In genomic region chr1:38052750-38053415, GRCh38 we compare ENCODE assay signal across 11 cellular contexts. TPM values are rescaled to one million over a fixed set of nuclear protein-coding genes. Genes with fewer than 3 reads are reported as not detected.
DNase-seq lines count a peak whose midpoint lies in the region; ATAC-seq, FAIRE-seq and TF ChIP-seq lines count a peak whose summit lies in the region.
"Had no signal": no experiment of that assay in that cellular context is flagged by ENCODE, and none has a peak within 500 bp of the region (broad histone marks: within the 10 kb centered on the region; RNA-seq: fewer than 3 reads in every experiment).

No MANE protein-coding gene starts in this region.

- TF ChIP-seq CTCF in GM10248 (IDR thresholded peaks at IDR 0.05; ENCODE audit: control extremely low read depth, extremely low read depth, low read depth, missing control alignments) (no peak), H1 (IDR thresholded peaks at IDR 0.05; ENCODE audit: control extremely low read depth in 1 of 3, insufficient read depth in 1 of 3, low read depth in 1 of 3, low read length in 3 of 3) (no peak), ovary (IDR thresholded peaks at IDR 0.05) (no peak)

- no peak overlapping the region for H2BK5ac ChIP-seq in H1 (ENCODE audit: low read depth, low read length)

- H3K4me3 ChIP-seq in H1 (ENCODE audit: extremely low read depth in 1 of 4, insufficient read depth in 2 of 4, low read depth in 3 of 4, low read length in 4 of 4) (no peak overlapping the region), ovary (no peak overlapping the region)
- H3K4me3 ChIP-seq in effector memory CD4-positive, alpha-beta T cell (ENCODE audit: insufficient read depth, low read depth, low read length, poor library complexity, severe bottlenecking): no peak overlapping the region
- H3K4me3 ChIP-seq: left ventricle myocardium inferior had no signal

- intact Hi-C loops in ovary (cut with DNase I): no loop called here

- H2BK12ac ChIP-seq in H1 (ENCODE audit: low read depth, low read length): no peak overlapping the region

- no peak overlapping the region for H3K18ac ChIP-seq in H1 (ENCODE audit: extremely low read depth, low read length)

- no peak overlapping the region for H3K56ac ChIP-seq in H1 (replicated peaks; ENCODE audit: insufficient read length, low read depth, low read length)

- H2BK120ac ChIP-seq in H1 (replicated peaks; ENCODE audit: low read depth, low read length): no peak overlapping the region

- peak overlapping the region; percentile 33 to 39; a peak in 2 of 4 replicates for H3K4me2 ChIP-seq in H1 (ENCODE audit: insufficient read depth in 1 of 2, low read depth in 2 of 2, low read length in 2 of 2)

- H2BK15ac ChIP-seq in H1 (ENCODE audit: low read length): no peak overlapping the region

- no peak overlapping the region for H3K23ac ChIP-seq in H1 (ENCODE audit: insufficient read length)

- WGBS in H1 (ENCODE audit: extremely low coverage in 1 of 2, insufficient coverage in 1 of 2, insufficient read length in 1 of 2, insufficient replicate concordance in 2 of 2, low coverage in 1 of 2, low lambda C conversion rate in 2 of 2, missing lambda C conversion rate in 1 of 2), 2 experiments: 63% methylated on average over 3 of the region's 3 CpGs; no CpG with 5 or more reads in 1 of the 2 experiments
- 54 to 57% (median 57%) methylated on average over 3 of the region's 3 CpGs for WGBS in ovary, 3 donors

- FAIRE-seq in H1 (lab: Jason Lieb, UNC): peak; percentile 92

- peaks cover 0 to 6% of the 10 kb centered on the region in 2 experiments; a peak in 1 of 4 replicates for H3K79me2 ChIP-seq in H1 (ENCODE audit: control insufficient read depth in 1 of 2, insufficient read depth in 2 of 2, low read length in 2 of 2)

- no peak overlapping the region for H3K9ac ChIP-seq in H1 (replicated peaks in 1 of 4; ENCODE audit: extremely low read depth in 1 of 4, low read depth in 3 of 4, low read length in 3 of 4)

- no peak overlapping the region for H4K5ac ChIP-seq in H1 (ENCODE audit: insufficient read length, low read depth, low read length)

- peak; percentile 58 for ATAC-seq in GM19351 (IDR thresholded peaks at IDR 0.05; ENCODE audit: unreplicated experiment)
- peak; percentile 78 for ATAC-seq in HG03354 (IDR thresholded peaks at IDR 0.05; ENCODE audit: poor library complexity, severe bottlenecking, unreplicated experiment)
- ATAC-seq: right cardiac atrium had no signal

- peak; percentile 52 for DNase-seq in GM10248 (ENCODE audit: extremely low spot score)
- DNase-seq in H1 (ENCODE audit: low read depth in 1 of 2, low spot score in 2 of 2): peak in 1 of 2 experiments; percentile 68
- no peak for DNase-seq in GOT3 (lab: John Stamatoyannopoulos, UW)
- DNase-seq in stimulated activated naive CD4-positive, alpha-beta T cell (lab: John Stamatoyannopoulos, UW): no peak
- DNase-seq in ovary: no peak
- DNase-seq in effector memory CD4-positive, alpha-beta T cell: no peak
- DNase-seq: DND-41, left ventricle myocardium inferior, right cardiac atrium had no signal

- no peak overlapping the region for H4K91ac ChIP-seq in H1 (replicated peaks; ENCODE audit: insufficient read length, low read length)

- POLR2A ChIA-PET in GM10248 (lab: Yijun Ruan, JAX): interaction anchor here (0.6 kb wide), 1 partner anchor 47 kb away, joined by 5 read pairs; no protein-coding TSS in a partner anchor
- POLR2A ChIA-PET in H1 (lab: Charles Lee; ENCODE audit: partially characterized antibody): interaction anchor here (0.6 to 1.9 kb wide), 11 partner anchors 10 to 380 kb away, joined by 3 to 5 read pairs (median 3); no protein-coding TSS in a partner anchor

- H3K27me3 ChIP-seq in H1 (replicated peaks in 1 of 4; ENCODE audit: control insufficient read depth in 3 of 4, extremely low read depth in 1 of 4, insufficient read depth in 3 of 4, low read length in 3 of 4) (peaks cover 0 to 12% (median 8%) of the 10 kb centered on the region in 4 experiments; a peak in 5 of 7 replicates), ovary (no peaks in the 10 kb centered on the region)
- no peaks in the 10 kb centered on the region for H3K27me3 ChIP-seq in effector memory CD4-positive, alpha-beta T cell (replicated peaks; ENCODE audit: control insufficient read depth, insufficient read depth, low read length, poor library complexity, severe bottlenecking)

- H4K20me1 ChIP-seq in H1 (replicated peaks in 1 of 2; ENCODE audit: control insufficient read depth in 1 of 2, insufficient read depth in 2 of 2, low read length in 2 of 2): peaks cover 4% of the 10 kb centered on the region in 2 experiments

- H3K79me1 ChIP-seq in H1 (ENCODE audit: low read depth, low read length): peaks cover 6% of the 10 kb centered on the region

- H4K8ac ChIP-seq in H1 (ENCODE audit: extremely low read depth, insufficient read depth, low read length): no peak overlapping the region

- TF ChIP-seq EP300 in H1 (IDR thresholded peaks at IDR 0.05; ENCODE audit: borderline replicate concordance in 1 of 2, low read depth in 2 of 2, low read length in 2 of 2): no peak
- no peak for TF ChIP-seq EP300 in ovary (IDR thresholded peaks at IDR 0.05)

- H2AFZ ChIP-seq in H1 (ENCODE audit: low read length): no peak overlapping the region

- H3K36me3 ChIP-seq in H1 (ENCODE audit: control insufficient read depth in 2 of 4, insufficient read depth in 4 of 4, low read length in 3 of 4) (no peaks in the 10 kb centered on the region), ovary (no peaks in the 10 kb centered on the region)
- no peaks in the 10 kb centered on the region for H3K36me3 ChIP-seq in effector memory CD4-positive, alpha-beta T cell (ENCODE audit: control insufficient read depth, insufficient read depth, low read length)
- H3K36me3 ChIP-seq: left ventricle myocardium inferior had no signal

- H3K23me2 ChIP-seq in H1 (ENCODE audit: low read depth, low read length): peaks cover 4% of the 10 kb centered on the region; the same call in 1 of the 2 replicates

- no peaks in the 10 kb centered on the region for H3K9me3 ChIP-seq in H1 (ENCODE audit: insufficient read depth in 2 of 2, low read depth in 1 of 2, low read length in 1 of 2)
- no peaks in the 10 kb centered on the region for H3K9me3 ChIP-seq in ovary
- no peaks in the 10 kb centered on the region for H3K9me3 ChIP-seq in effector memory CD4-positive, alpha-beta T cell (ENCODE audit: control insufficient read depth, low read length)
- H3K9me3 ChIP-seq: left ventricle myocardium inferior had no signal

- H3K4ac ChIP-seq in H1 (replicated peaks; ENCODE audit: insufficient read length, low read depth, low read length): no peak overlapping the region

- TF ChIP-seq RAD21 in H1 (IDR thresholded peaks at IDR 0.05 in 1 of 2, conservative IDR thresholded peaks at IDR 0.05 in 1 of 2; ENCODE audit: low read depth in 2 of 2, low read length in 2 of 2): no peak

- no peak overlapping the region for H2AK5ac ChIP-seq in H1 (ENCODE audit: low read depth, low read length)

- peaks cover 2 to 14% (median 8%) of the 10 kb centered on the region in 4 experiments for H3K4me1 ChIP-seq in H1 (replicated peaks in 1 of 4; ENCODE audit: control insufficient read depth in 3 of 4, insufficient read depth in 4 of 4, low read length in 3 of 4)
- H3K4me1 ChIP-seq in ovary (ENCODE audit: insufficient read depth): peaks cover 1% of the 10 kb centered on the region
- H3K4me1 ChIP-seq in effector memory CD4-positive, alpha-beta T cell (ENCODE audit: control insufficient read depth, insufficient read depth, low read length, poor library complexity, severe bottlenecking): no peaks in the 10 kb centered on the region

- CTCF ChIA-PET in GM10248 (lab: Yijun Ruan, JAX): interaction anchor here (0.8 to 3.2 kb wide), 9 partner anchors 9 to 782 kb away, joined by 3 to 22 read pairs (median 3); no protein-coding TSS in a partner anchor
- CTCF ChIA-PET in H1 (lab: Charles Lee; ENCODE audit: partially characterized antibody): interaction anchor here (0.5 to 18.0 kb wide), 13 partner anchors 9 to 474 kb away, joined by 3 to 212 read pairs (median 3); no protein-coding TSS in a partner anchor

- H2BK20ac ChIP-seq in H1 (ENCODE audit: low read length): no peak overlapping the region; the same call in 1 of the 2 replicates

- H3K14ac ChIP-seq in H1 (ENCODE audit: insufficient read length): no peak overlapping the region

- H3K27ac ChIP-seq in H1 (ENCODE audit: low read depth, low read length) (no peak overlapping the region), ovary (no peak overlapping the region)
- no peak overlapping the region for H3K27ac ChIP-seq in effector memory CD4-positive, alpha-beta T cell (ENCODE audit: insufficient read depth, low read length, poor library complexity, severe bottlenecking)
- H3K27ac ChIP-seq: left ventricle myocardium inferior had no signal

- no peak for TF ChIP-seq POLR2A in H1 (IDR thresholded peaks at IDR 0.05; ENCODE audit: control extremely low read depth in 1 of 2, low read depth in 2 of 2, low read length in 2 of 2)
- no peak for TF ChIP-seq POLR2A in ovary (IDR thresholded peaks at IDR 0.05)

RNA-seq across cellular contexts. Expression of gene POU3F1, which starts 6.3 kb away (rescaled TPM):
- total RNA-seq in H1 (2021; fragmentation: NEBNext Ultra II Directional; extraction: Animal tissue kit (Norgen Biotek cat#: 25700)): 10.8 and 11.6 TPM in 2 replicates
- 4.2 and 7.1 TPM in 2 replicates for polyA plus RNA-seq in H1 (2011; rRNA removed)
- 3.5 TPM for polyA plus RNA-seq in H1 (2011; cell fraction: cytosol; rRNA removed)
- 4.9 TPM for polyA plus RNA-seq in H1 (2011; cell fraction: nucleus; rRNA removed)
- 4.0 to 6.8 TPM (median 6.4 TPM) in 4 replicates for polyA plus RNA-seq in H1 (2012, experiment 1 of 2)
- polyA plus RNA-seq in H1 (2012, experiment 2 of 2): 4.1 TPM
- 15.0 TPM for polyA plus RNA-seq in H1 (2013, experiment 1 of 2)
- 15.5 TPM for polyA plus RNA-seq in H1 (2013, experiment 2 of 2)
- 0.95 and 1.5 TPM in 2 replicates for polyA minus RNA-seq in H1 (2011; rRNA and poly(A)+ RNA removed)
- polyA minus RNA-seq in H1 (2011; cell fraction: cytosol; rRNA and poly(A)+ RNA removed): 6.5 TPM
- polyA minus RNA-seq in H1 (2011; cell fraction: nucleus; rRNA and poly(A)+ RNA removed): 7.7 TPM
- total RNA-seq in ovary: under 1 TPM in 4 of 7 donors, not detected in 3; 0.10 to 0.53 (median 0.33) TPM
- polyA plus RNA-seq in ovary: under 1 TPM in 1 of 2 donors, not detected in 1; 0.04 TPM

RNA-seq across cellular contexts. Expression of gene UTP11, which starts 40.3 kb away (rescaled TPM):
- total RNA-seq in H1 (2021; fragmentation: NEBNext Ultra II Directional; extraction: Animal tissue kit (Norgen Biotek cat#: 25700)): 56.4 and 60.5 TPM in 2 replicates
- polyA plus RNA-seq in H1 (2011; rRNA removed): 18.2 and 19.5 TPM in 2 replicates
- 28.8 TPM for polyA plus RNA-seq in H1 (2011; cell fraction: cytosol; rRNA removed)
- 7.3 TPM for polyA plus RNA-seq in H1 (2011; cell fraction: nucleus; rRNA removed)
- polyA plus RNA-seq in H1 (2012, experiment 1 of 2): 22.7 to 38.5 TPM (median 29.0 TPM) in 4 replicates
- polyA plus RNA-seq in H1 (2012, experiment 2 of 2): 11.9 TPM
- polyA plus RNA-seq in H1 (2013, experiment 1 of 2): 54.9 TPM
- polyA plus RNA-seq in H1 (2013, experiment 2 of 2): 52.3 TPM
- polyA minus RNA-seq in H1 (2011; rRNA and poly(A)+ RNA removed): 10.0 and 10.4 TPM in 2 replicates
- 18.9 TPM for polyA minus RNA-seq in H1 (2011; cell fraction: cytosol; rRNA and poly(A)+ RNA removed)
- polyA minus RNA-seq in H1 (2011; cell fraction: nucleus; rRNA and poly(A)+ RNA removed): 18.2 TPM
- 10 to 100 TPM; 17.4 to 38.5 (median 29.7) TPM for total RNA-seq in ovary
- polyA plus RNA-seq in ovary: 10 to 100 TPM; 20.9 to 35.1 TPM

RNA-seq across cellular contexts. Expression of gene FHL3, which starts 47.6 kb away (rescaled TPM):
- total RNA-seq in H1 (2021; fragmentation: NEBNext Ultra II Directional; extraction: Animal tissue kit (Norgen Biotek cat#: 25700)): 35.6 and 35.8 TPM in 2 replicates
- 14.3 and 22.8 TPM in 2 replicates for polyA plus RNA-seq in H1 (2011; rRNA removed)
- polyA plus RNA-seq in H1 (2011; cell fraction: cytosol; rRNA removed): 12.5 TPM
- 20.9 TPM for polyA plus RNA-seq in H1 (2011; cell fraction: nucleus; rRNA removed)
- 21.0 to 35.7 TPM (median 34.1 TPM) in 4 replicates for polyA plus RNA-seq in H1 (2012, experiment 1 of 2)
- 51.4 TPM for polyA plus RNA-seq in H1 (2012, experiment 2 of 2)
- 32.0 TPM for polyA plus RNA-seq in H1 (2013, experiment 1 of 2)
- 33.4 TPM for polyA plus RNA-seq in H1 (2013, experiment 2 of 2)
- polyA minus RNA-seq in H1 (2011; rRNA and poly(A)+ RNA removed): 9.7 and 19.7 TPM in 2 replicates
- 13.7 TPM for polyA minus RNA-seq in H1 (2011; cell fraction: cytosol; rRNA and poly(A)+ RNA removed)
- 22.4 TPM for polyA minus RNA-seq in H1 (2011; cell fraction: nucleus; rRNA and poly(A)+ RNA removed)
- total RNA-seq in ovary: 10 to 100 TPM; 19.4 to 63.3 (median 40.4) TPM
- 10 to 100 TPM; 13.9 to 28.8 TPM for polyA plus RNA-seq in ovary
